In genomic region chr14:52272375-52272774, GRCh38 we compare ENCODE assay signal across 9 cellular contexts. TPM values are rescaled to one million over a fixed set of nuclear protein-coding genes. Genes with fewer than 3 reads are reported as not detected.
A peak's percentile ranks its signal among the peaks of the same experiment; 100 is the strongest.
DNase-seq lines count a peak whose midpoint lies in the region; ATAC-seq and TF ChIP-seq lines count a peak whose summit lies in the region.
"Had no signal": no experiment of that assay in that cellular context is flagged by ENCODE, and none has a peak within 500 bp of the region (broad histone marks: within the 10 kb centered on the region; RNA-seq: fewer than 3 reads in every experiment).

No MANE protein-coding gene starts in this region.

- in situ Hi-C loops in T47D (cut with HindIII; ENCODE audit: low pct_unique_long_range_greater_than_20kb, low sequenced_read_pairs): no loop called here

- DNase-seq in SIG-M5 treated with dmso at 0.1 percent for 504 hours (lab: John Stamatoyannopoulos, UW; ENCODE audit: unreplicated experiment) (peak; percentile 15), SIG-M5 (lab: John Stamatoyannopoulos, UW) (no peak), M059J (ENCODE audit: low read depth) (peak; percentile 61), T47D (ENCODE audit: low read depth in 1 of 2, low spot score in 1 of 2) (peak; percentile 50 to 68), progenitor cell of endocrine pancreas (ENCODE audit: low spot score, unreplicated experiment) (no peak), esophagus squamous epithelium (lab: John Stamatoyannopoulos, UW) (no peak), Ammon's horn (ENCODE audit: low spot score) (no peak)

- peaks cover 6 to 25% (median 10%) of the 10 kb centered on the region in 3 donors for H3K4me1 ChIP-seq in esophagus squamous epithelium
- H3K4me1 ChIP-seq: Caco-2 had no signal

- peaks cover 59% of the 10 kb centered on the region for H3K27me3 Mint-ChIP-seq in progenitor cell of endocrine pancreas

- H3K4me1 Mint-ChIP-seq in progenitor cell of endocrine pancreas (ENCODE audit: low read depth): peaks cover 7% of the 10 kb centered on the region

- H3K27me3 ChIP-seq in esophagus squamous epithelium: peaks cover 0 to 40% (median 5%) of the 10 kb centered on the region in 4 donors

- peak; percentile 37 for TF ChIP-seq CTCF in progenitor cell of endocrine pancreas (IDR thresholded peaks at IDR 0.05; ENCODE audit: unreplicated experiment)
- TF ChIP-seq CTCF in esophagus squamous epithelium (IDR thresholded peaks at IDR 0.05): peak in 1 of 6 experiments; percentile 18

- WGBS in esophagus squamous epithelium, 2 donors: 47 to 57% methylated on average over 3 of the region's 3 CpGs

- ATAC-seq in GM19455 (IDR thresholded peaks at IDR 0.05; ENCODE audit: unreplicated experiment): no peak

- H3K4me3 Mint-ChIP-seq in progenitor cell of endocrine pancreas (ENCODE audit: low read depth): no peak overlapping the region

- H3K36me3 Mint-ChIP-seq in progenitor cell of endocrine pancreas (ENCODE audit: insufficient read depth): no peaks in the 10 kb centered on the region

- H3K36me3 ChIP-seq in esophagus squamous epithelium: no peaks in the 10 kb centered on the region

- H3K4me3 ChIP-seq in esophagus squamous epithelium: no peak overlapping the region

- no peak overlapping the region for H3K27ac Mint-ChIP-seq in progenitor cell of endocrine pancreas

- no peaks in the 10 kb centered on the region for H3K9me3 Mint-ChIP-seq in progenitor cell of endocrine pancreas (ENCODE audit: low read depth)

- no peak overlapping the region for H3K27ac ChIP-seq in esophagus squamous epithelium

- H3K9me3 ChIP-seq in esophagus squamous epithelium: no peaks in the 10 kb centered on the region
- H3K9me3 ChIP-seq: Caco-2 had no signal

- TF ChIP-seq POLR2A in esophagus squamous epithelium (IDR thresholded peaks at IDR 0.05): no peak

- intact Hi-C loops in esophagus squamous epithelium (cut with DNase I): no loop called here

RNA-seq across cellular contexts. Expression of gene PTGDR, which starts 4.9 kb away (rescaled TPM):
- not detected in 2 replicates for total RNA-seq in M059J (2014; rRNA removed; shearing (Covaris generic))
- total RNA-seq in progenitor cell of endocrine pancreas (not detected in 2 replicates), esophagus squamous epithelium (under 1 TPM in 1 of 4 donors, not detected in 3; 0.57 TPM)

RNA-seq across cellular contexts. Expression of gene PTGER2, which starts 41.7 kb away (rescaled TPM):
- 0.54 and 0.71 TPM in 2 replicates for total RNA-seq in M059J (2014; rRNA removed; shearing (Covaris generic))
- total RNA-seq in progenitor cell of endocrine pancreas (1.00 and 1.1 TPM in 2 replicates), esophagus squamous epithelium (1 to 10 TPM in 2 of 4 donors, under 1 TPM in 1, not detected in 1; 0.31 to 2.5 (median 1.1) TPM)

Comparison
In these comparisons a context has a peak if more than half of its experiments do, and no peak if none do; other contexts are left out.
1. DNase-seq: peak in SIG-M5 treated with dmso at 0.1 percent for 504 hours (single experiment), M059J (single experiment) and T47D (2 of 2); none in SIG-M5 (single experiment), progenitor cell of endocrine pancreas (single experiment), esophagus squamous epithelium (single experiment) and Ammon's horn (single experiment).